Comparison of ENCODE assay signal across 27 cellular contexts in genomic region chr6:13931797-13932402, GRCh38. TPM values are rescaled to one million over a fixed set of nuclear protein-coding genes. Genes with fewer than 3 reads are reported as not detected.
"Had no signal": no experiment of that assay in that cellular context is flagged by ENCODE, and none has a peak within 500 bp of the region (broad histone marks: within the 10 kb centered on the region; RNA-seq: fewer than 3 reads in every experiment).

No MANE protein-coding gene starts in this region.

- H3K27ac ChIP-seq: stomach, suprapubic skin, testis, thoracic aorta, thyroid gland, tibial artery, tibial nerve, transverse colon, upper lobe of left lung, upper lobe of right lung, uterus, vagina had no signal

- H3K4me1 ChIP-seq: stomach, suprapubic skin, testis, thyroid gland, tibial artery, tibial nerve, transverse colon, upper lobe of left lung, upper lobe of right lung, uterus, vagina had no signal

- FAIRE-seq: urothelium cell line had no signal

- H3K9me3 ChIP-seq: suprapubic skin, testis, thoracic aorta, thyroid gland, tibial nerve, transverse colon, upper lobe of left lung, upper lobe of right lung, vagina had no signal

- H3K4me3 ChIP-seq: stomach, suprapubic skin, testis, thoracic aorta, thyroid gland, tibial artery, tibial nerve, transverse colon, upper lobe of left lung, upper lobe of right lung, uterus, vagina had no signal

- DNase-seq: stimulated activated CD4-positive, alpha-beta T cell treated with anti-CD3 and anti-CD28 coated beads, Interleukin-2, amount 100 ng/mL, for 48 hours; stimulated activated CD4-positive, alpha-beta T cell treated with anti-CD3 and anti-CD28 coated beads, Interleukin-4, amount 100 ng/mL, for 1 hour; stimulated activated CD4-positive, alpha-beta T cell treated with anti-CD3 and anti-CD28 coated beads, Interleukin-4, amount 100 ng/mL, for 24 hours; stimulated activated CD4-positive, alpha-beta T cell treated with anti-CD3 and anti-CD28 coated beads, Interleukin-4, amount 100 ng/mL, for 4 hours; stimulated activated CD8-positive, alpha-beta memory T cell treated with anti-CD3 and anti-CD28 coated beads, Interleukin-4, amount 100 ng/mL, for 48 hours; stimulated activated naive B cell treated with anti-CD40 and anti-IgM and Interleukin-4, amounts not matched to agents 10 μg/mL and 1 μg/mL and 100 μg/mL, for 72 hours; stimulated activated naive CD4-positive, alpha-beta T cell; stimulated activated naive CD4-positive, alpha-beta T cell treated with Interleukin-2 at 50 U/mL for 16 hours; stimulated activated naive CD8-positive, alpha-beta T cell treated with anti-CD3 and anti-CD28 coated beads, Interleukin-15, amount 100 ng/mL, for 72 hours; stimulated activated naive CD8-positive, alpha-beta T cell treated with anti-CD3 and anti-CD28 coated beads, Interleukin-15, Interleukin-2, amounts not matched to agents 100 U/mL and 50 U/mL, for 24 hours; stomach; substantia nigra; testis; thyroid gland; tibial artery; transverse colon; trophoblast cell; upper lobe of left lung; upper lobe of right lung; uterus had no signal

- ATAC-seq: stimulated activated effector memory CD8-positive, alpha-beta T cell treated with anti-CD3 and anti-CD28 coated beads, Interleukin-12 subunit alpha, Interleukin-12 subunit beta, amount 100 ng/mL, for 72 hours; stimulated activated memory B cell treated with anti-CD40 and anti-IgM and Interleukin-4, amounts not matched to agents 10 μg/mL and 1 μg/mL and 100 μg/mL, for 72 hours; stimulated activated naive B cell treated with anti-CD40 and anti-IgM and Interleukin-4, amounts not matched to agents 10 μg/mL and 1 μg/mL and 100 μg/mL, for 72 hours; stimulated activated naive CD8-positive, alpha-beta T cell treated with anti-CD3 and anti-CD28 coated beads, Interleukin-15, amount 100 ng/mL, for 72 hours; stimulated activated naive CD8-positive, alpha-beta T cell treated with anti-CD3 and anti-CD28 coated beads, Interleukin-15, Interleukin-2, amounts not matched to agents 100 U/mL and 50 U/mL, for 24 hours; upper lobe of right lung had no signal

- H3K27me3 ChIP-seq: testis, thyroid gland, upper lobe of left lung, vagina had no signal

- H3K36me3 ChIP-seq: stomach, suprapubic skin, thoracic aorta, thyroid gland, tibial artery, tibial nerve, transverse colon, upper lobe of left lung, upper lobe of right lung, uterus, vagina had no signal

RNA-seq across cellular contexts. Expression of gene RNF182, which starts 7.1 kb away (rescaled TPM):
- total RNA-seq: thoracic aorta, transverse colon had no signal
